Comparison of ENCODE assay signal across 7 cellular contexts in the genomic region with DNA sequence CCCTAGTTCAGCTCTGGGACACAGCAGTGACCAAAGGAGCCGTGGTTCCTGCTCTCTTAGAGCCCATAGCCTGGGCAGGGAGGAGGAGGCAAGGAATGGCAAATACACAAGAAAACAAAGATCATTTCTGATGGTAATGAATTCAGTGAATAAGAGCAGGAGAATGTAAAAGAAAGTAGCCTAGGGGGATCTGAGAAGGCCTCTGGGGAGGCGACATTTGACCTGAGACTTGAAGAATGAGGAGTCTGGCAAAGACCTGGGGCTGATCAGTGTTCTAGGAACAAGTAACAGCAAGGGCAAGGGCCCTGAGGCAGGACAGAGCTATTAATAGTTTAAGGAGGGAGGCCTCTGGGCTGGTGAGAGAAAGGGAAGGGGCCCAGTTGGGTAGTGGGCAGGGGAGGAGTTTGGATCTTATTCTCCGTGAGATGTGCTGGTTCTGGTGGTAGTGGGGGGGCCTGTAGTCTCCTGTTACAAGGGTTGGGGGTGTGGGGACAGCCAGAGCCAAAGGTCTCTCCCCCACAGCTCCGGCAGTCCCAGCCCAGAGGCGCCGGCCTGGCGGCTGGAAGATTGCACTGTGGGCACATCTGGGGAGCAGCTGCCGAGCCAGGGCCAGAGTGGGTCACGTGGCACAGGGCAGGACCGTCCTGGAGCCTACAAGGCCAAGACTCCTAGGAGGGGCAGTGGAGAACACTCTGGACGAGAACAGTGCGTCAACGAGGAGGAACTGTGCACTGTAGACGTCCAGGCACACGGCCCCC. TPM values are rescaled to one million over a fixed set of nuclear protein-coding genes. Genes with fewer than 3 reads are reported as not detected.
DNase-seq lines count a peak whose midpoint lies in the region; ATAC-seq and TF ChIP-seq lines count a peak whose summit lies in the region.

No MANE protein-coding gene starts in this region.

- intact Hi-C loops in left lung (cut with DNase I) = no loop called here

- peak; percentile 89 for ATAC-seq in left lung

- peak overlapping the region; percentile 52 for H3K27ac ChIP-seq in caudate nucleus (ENCODE audit: low read depth, low read length)
- H3K27ac ChIP-seq in left lung = peak overlapping the region; percentile 76 to 81

- TF ChIP-seq CTCF in left lung (IDR thresholded peaks at IDR 0.05) = no peak

- H3K36me3 ChIP-seq in left lung = no peaks in the 10 kb centered on the region

- H3K4me3 ChIP-seq in left lung = no peak overlapping the region

- no peaks in the 10 kb centered on the region for H3K27me3 ChIP-seq in left lung

- peaks cover 14 to 48% of the 10 kb centered on the region in 2 donors for H3K4me1 ChIP-seq in left lung

- DNase-seq in LHCN-M2 (ENCODE audit: low read depth) = peak; percentile 98
- DNase-seq in caudate nucleus (lab: John Stamatoyannopoulos, UW) = peak in 2 of 61 donors; percentile 8
- peak; percentile 84 to 89 for DNase-seq in left lung
- peak; percentile 82 for DNase-seq in ureter (ENCODE audit: low spot score)
- no peak for DNase-seq in stimulated activated CD4-positive, alpha-beta T cell treated with anti-CD3 and anti-CD28 coated beads, Interleukin-4, amount 100 ng/mL, for 24 hours
- DNase-seq in effector CD8-positive, alpha-beta T cell (lab: John Stamatoyannopoulos, UW) = no peak
- no peak for DNase-seq in activated naive CD4-positive, alpha-beta T cell treated with Interleukin-2 at 50 U/mL for 16 hours

- H3K9me3 ChIP-seq in left lung = no peaks in the 10 kb centered on the region

RNA-seq across cellular contexts. Expression of a gene that starts 9.3 kb away (rescaled TPM):
- total RNA-seq in LHCN-M2 (2014; rRNA removed) (775 and 1,134 TPM in 2 replicates), left lung (100 to 1,000 TPM; 185 to 297 TPM), ureter (367 TPM)
- 274 TPM for polyA plus RNA-seq in LHCN-M2 (2012)

RNA-seq across cellular contexts. Expression of a gene that starts 41.9 kb away (rescaled TPM):
- total RNA-seq in LHCN-M2 (2014; rRNA removed) (not detected in 2 replicates), left lung (10 to 100 TPM; 13.5 to 15.7 TPM), ureter (4.0 TPM)
- not detected for polyA plus RNA-seq in LHCN-M2 (2012)

Comparison
In these comparisons a context has a peak if more than half of its experiments do, and no peak if none do; other contexts are left out.
1. DNase-seq: peak in LHCN-M2 (single experiment), left lung (2 of 2) and ureter (single experiment); none in stimulated activated CD4-positive, alpha-beta T cell treated with anti-CD3 and anti-CD28 coated beads, Interleukin-4, amount 100 ng/mL, for 24 hours (single experiment), effector CD8-positive, alpha-beta T cell (single experiment) and activated naive CD4-positive, alpha-beta T cell treated with Interleukin-2 at 50 U/mL for 16 hours (single experiment).